ENCODE assay signal across 29 cellular contexts in the genomic region with DNA sequence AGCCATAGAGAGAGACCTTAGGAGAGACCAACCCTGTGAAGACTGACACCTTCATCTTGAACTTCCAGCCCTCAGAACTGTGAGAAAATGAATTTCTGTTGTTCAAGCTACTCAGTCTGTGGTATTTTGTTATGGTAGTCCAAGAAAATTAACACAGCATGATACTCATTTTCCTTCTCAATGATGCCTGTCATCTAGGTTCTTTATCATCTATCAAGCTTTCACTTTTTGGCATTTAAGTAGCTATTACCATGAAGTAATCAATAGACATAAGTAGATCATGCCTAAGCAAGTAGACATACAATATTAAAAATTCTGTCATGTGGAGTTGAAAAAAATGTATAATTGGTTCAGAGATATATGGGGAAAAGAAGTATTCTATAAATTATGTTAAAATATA.
"Had no signal": no experiment of that assay in that cellular context is flagged by ENCODE, and none has a peak within 500 bp of the region (broad histone marks: within the 10 kb centered on the region; RNA-seq: fewer than 3 reads in every experiment).

No MANE protein-coding gene starts in this region.

- H3K27ac ChIP-seq: ascending aorta, coronary artery, dorsolateral prefrontal cortex, esophagus muscularis mucosa, foreskin keratinocyte, gastrocnemius medialis, heart left ventricle had no signal

- H3K9me3 Mint-ChIP-seq: activated CD4-positive, alpha-beta memory T cell treated with anti-CD3 and anti-CD28 coated beads, Interleukin-2, amount 10 ng/mL, durations not matched to agents 7 days and 5 days; activated CD4-positive, alpha-beta T cell treated with anti-CD3 and anti-CD28 coated beads, Interleukin-2, amount 10 ng/mL, durations not matched to agents 24 days and 14 days; activated naive CD4-positive, alpha-beta T cell treated with anti-CD3 and anti-CD28 coated beads, Interleukin-2, amount 10 ng/mL, durations not matched to agents 7 days and 5 days; activated naive CD4-positive, alpha-beta T cell treated with anti-CD3 and anti-CD28 coated beads, Interleukin-2, amount 50 U/mL, for 72 hours; activated naive CD8-positive, alpha-beta T cell treated with anti-CD3 and anti-CD28 coated beads, Interleukin-2, amount 10 ng/mL, durations not matched to agents 7 days and 5 days; activated T-cell treated with anti-CD3 and anti-CD28 coated beads, Interleukin-2, amount 50 U/mL, for 24 hours; central memory CD8-positive, alpha-beta T cell; dendritic cell treated with granulocyte-macrophage colony-stimulating factor and Interleukin-4, amounts not matched to agents 40 ng/mL and 50 ng/mL, for 4 days had no signal

- H3K4me3 ChIP-seq: ascending aorta, coronary artery, dorsolateral prefrontal cortex, esophagus muscularis mucosa, gastrocnemius medialis, heart left ventricle had no signal

- H3K27me3 Mint-ChIP-seq: activated CD4-positive, alpha-beta memory T cell treated with anti-CD3 and anti-CD28 coated beads, Interleukin-2, amount 10 ng/mL, durations not matched to agents 7 days and 5 days; activated CD4-positive, alpha-beta T cell treated with anti-CD3 and anti-CD28 coated beads for 36 hours; activated CD4-positive, alpha-beta T cell treated with anti-CD3 and anti-CD28 coated beads, Interleukin-2, amount 10 ng/mL, durations not matched to agents 24 days and 14 days; activated naive CD4-positive, alpha-beta T cell treated with anti-CD3 and anti-CD28 coated beads, Interleukin-2, amount 10 ng/mL, durations not matched to agents 7 days and 5 days; activated naive CD8-positive, alpha-beta T cell treated with anti-CD3 and anti-CD28 coated beads, Interleukin-2, amount 10 ng/mL, durations not matched to agents 7 days and 5 days; activated T-cell treated with anti-CD3 and anti-CD28 coated beads, Interleukin-2, amount 50 U/mL, for 24 hours; brain; central memory CD8-positive, alpha-beta T cell; dendritic cell treated with granulocyte-macrophage colony-stimulating factor and Interleukin-4, amounts not matched to agents 40 ng/mL and 50 ng/mL, for 4 days had no signal

- H3K27ac Mint-ChIP-seq: activated CD4-positive, alpha-beta memory T cell treated with anti-CD3 and anti-CD28 coated beads, Interleukin-2, amount 10 ng/mL, durations not matched to agents 7 days and 5 days; activated CD4-positive, alpha-beta T cell treated with anti-CD3 and anti-CD28 coated beads for 36 hours; activated CD4-positive, alpha-beta T cell treated with anti-CD3 and anti-CD28 coated beads, Interleukin-2, amount 10 ng/mL, durations not matched to agents 24 days and 14 days; activated naive CD4-positive, alpha-beta T cell treated with anti-CD3 and anti-CD28 coated beads, Interleukin-2, amount 10 ng/mL, durations not matched to agents 7 days and 5 days; activated naive CD4-positive, alpha-beta T cell treated with anti-CD3 and anti-CD28 coated beads, Interleukin-2, amount 50 U/mL, for 72 hours; activated naive CD8-positive, alpha-beta T cell treated with anti-CD3 and anti-CD28 coated beads, Interleukin-2, amount 10 ng/mL, durations not matched to agents 7 days and 5 days; activated T-cell treated with anti-CD3 and anti-CD28 coated beads, Interleukin-2, amount 50 U/mL, for 24 hours; activated T-cell treated with anti-CD3 and anti-CD28 coated beads, Interleukin-2, amount 50 U/mL, for 72 hours; dendritic cell treated with granulocyte-macrophage colony-stimulating factor and Interleukin-4, amounts not matched to agents 40 ng/mL and 50 ng/mL, for 4 days had no signal

- H3K36me3 Mint-ChIP-seq: activated naive CD4-positive, alpha-beta T cell treated with anti-CD3 and anti-CD28 coated beads, Interleukin-2, amount 10 ng/mL, durations not matched to agents 7 days and 5 days; activated naive CD4-positive, alpha-beta T cell treated with anti-CD3 and anti-CD28 coated beads, Interleukin-2, amount 50 U/mL, for 72 hours; activated naive CD8-positive, alpha-beta T cell treated with anti-CD3 and anti-CD28 coated beads, Interleukin-2, amount 10 ng/mL, durations not matched to agents 7 days and 5 days; brain had no signal

- H3K27me3 ChIP-seq: ascending aorta, esophagus muscularis mucosa, foreskin keratinocyte, gastrocnemius medialis, heart left ventricle had no signal

- H3K4me1 Mint-ChIP-seq: activated CD4-positive, alpha-beta memory T cell treated with anti-CD3 and anti-CD28 coated beads, Interleukin-2, amount 10 ng/mL, durations not matched to agents 7 days and 5 days; activated CD4-positive, alpha-beta T cell treated with anti-CD3 and anti-CD28 coated beads for 36 hours; activated CD4-positive, alpha-beta T cell treated with anti-CD3 and anti-CD28 coated beads, Interleukin-2, amount 10 ng/mL, durations not matched to agents 24 days and 14 days; activated naive CD4-positive, alpha-beta T cell treated with anti-CD3 and anti-CD28 coated beads, Interleukin-2, amount 10 ng/mL, durations not matched to agents 7 days and 5 days; activated naive CD8-positive, alpha-beta T cell treated with anti-CD3 and anti-CD28 coated beads, Interleukin-2, amount 10 ng/mL, durations not matched to agents 7 days and 5 days; central memory CD8-positive, alpha-beta T cell had no signal

- DNase-seq: activated CD4-positive, alpha-beta memory T cell treated with anti-CD3 and anti-CD28 coated beads, Interleukin-2, amount 10 ng/mL, durations not matched to agents 7 days and 5 days; activated CD4-positive, alpha-beta T cell treated with anti-CD3 and anti-CD28 coated beads for 36 hours; activated CD4-positive, alpha-beta T cell treated with anti-CD3 and anti-CD28 coated beads, Interleukin-2, amount 10 ng/mL, durations not matched to agents 24 days and 14 days; activated CD4-positive, alpha-beta T cell treated with anti-CD3 and anti-CD28 coated beads, Interleukin-2, amount 50 U/mL, for 4 hours; activated CD4-positive, CD25-positive, alpha-beta regulatory T cell; activated CD4-positive, CD25-positive, alpha-beta regulatory T cell treated with anti-CD3 and anti-CD28 coated beads, Interleukin-2, amount 50 U/mL, for 72 hours; activated CD8-positive, alpha-beta memory T cell treated with anti-CD3 and anti-CD28 coated beads, Interleukin-2, amount 50 U/mL, for 48 hours; activated gamma-delta T cell; activated naive CD4-positive, alpha-beta T cell; activated naive CD4-positive, alpha-beta T cell treated with anti-CD3 and anti-CD28 coated beads, Interleukin-2, amount 10 ng/mL, durations not matched to agents 7 days and 5 days; activated naive CD8-positive, alpha-beta T cell treated with anti-CD3 and anti-CD28 coated beads, Interleukin-2, amount 10 ng/mL, durations not matched to agents 7 days and 5 days; activated T-cell treated with anti-CD3 and anti-CD28 coated beads for 4 hours; activated T-cell treated with anti-CD3 and anti-CD28 coated beads, Interleukin-2, amount 50 U/mL, for 24 hours; activated T-cell treated with anti-CD3 and anti-CD28 coated beads, Interleukin-2, amount 50 U/mL, for 72 hours; dorsolateral prefrontal cortex; effector memory CD4-positive, alpha-beta T cell; erythroblast; foreskin keratinocyte; gastrocnemius medialis; glutamatergic neuron; heart left ventricle; T-helper 2 cell had no signal

- H3K9me3 ChIP-seq: ascending aorta, esophagus muscularis mucosa, gastrocnemius medialis, heart left ventricle had no signal

- H3K4me1 ChIP-seq: ascending aorta, esophagus muscularis mucosa, gastrocnemius medialis, heart left ventricle had no signal

- H3K4me3 Mint-ChIP-seq: activated CD4-positive, alpha-beta memory T cell treated with anti-CD3 and anti-CD28 coated beads, Interleukin-2, amount 10 ng/mL, durations not matched to agents 7 days and 5 days; activated CD4-positive, alpha-beta T cell treated with anti-CD3 and anti-CD28 coated beads for 36 hours; activated CD4-positive, alpha-beta T cell treated with anti-CD3 and anti-CD28 coated beads, Interleukin-2, amount 10 ng/mL, durations not matched to agents 24 days and 14 days; activated naive CD4-positive, alpha-beta T cell treated with anti-CD3 and anti-CD28 coated beads, Interleukin-2, amount 10 ng/mL, durations not matched to agents 7 days and 5 days; activated naive CD8-positive, alpha-beta T cell treated with anti-CD3 and anti-CD28 coated beads, Interleukin-2, amount 10 ng/mL, durations not matched to agents 7 days and 5 days; activated T-cell treated with anti-CD3 and anti-CD28 coated beads, Interleukin-2, amount 50 U/mL, for 24 hours; activated T-cell treated with anti-CD3 and anti-CD28 coated beads, Interleukin-2, amount 50 U/mL, for 72 hours; brain; central memory CD8-positive, alpha-beta T cell; dendritic cell treated with granulocyte-macrophage colony-stimulating factor and Interleukin-4, amounts not matched to agents 40 ng/mL and 50 ng/mL, for 4 days had no signal

- H3K36me3 ChIP-seq: ascending aorta, esophagus muscularis mucosa, gastrocnemius medialis, heart left ventricle had no signal
